ENCODE assay signal across 1 cellular context in the genomic region with DNA sequence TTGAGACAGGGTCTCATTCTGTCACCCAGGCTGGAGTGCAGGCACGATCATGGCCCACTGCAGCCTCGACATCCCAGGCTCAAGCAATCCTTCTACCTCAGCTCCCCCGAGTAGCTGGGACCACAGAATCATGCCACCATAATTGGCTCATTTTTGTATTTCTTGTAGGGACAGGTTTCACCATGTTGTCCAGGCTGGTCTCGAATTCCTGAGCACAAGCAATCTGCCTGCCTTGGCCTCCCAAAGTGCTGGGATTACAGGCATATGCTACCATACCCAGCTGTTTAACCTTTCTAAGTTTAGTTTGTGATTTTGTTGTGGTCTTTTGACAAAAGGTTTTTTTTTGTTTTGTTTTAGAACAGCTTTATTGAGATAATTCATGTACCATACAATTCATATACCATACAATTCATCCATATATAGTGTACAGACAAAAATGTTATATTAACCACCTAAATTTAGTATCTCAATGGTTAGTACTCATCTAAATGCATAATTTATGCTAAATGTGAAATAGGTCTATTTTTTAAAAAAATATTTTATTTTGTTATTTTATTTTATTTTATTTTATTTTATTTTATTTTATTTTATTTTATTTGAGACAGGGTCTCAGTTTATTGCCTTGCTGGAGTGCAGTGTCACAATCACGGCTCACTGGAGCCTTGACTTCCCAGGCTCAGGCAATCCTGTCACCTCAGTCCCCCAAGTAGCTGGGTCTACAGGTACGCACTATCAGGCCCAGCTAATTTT.
TF ChIP-seq lines count a peak whose summit lies in the region.

No MANE protein-coding gene starts in this region.

TF ChIP-seq in liver, 16 proteins besides CTCF, POLR2A, EP300 and RAD21:
- no peak for TF ChIP-seq JUND (IDR thresholded peaks at IDR 0.05)
- no peak for TF ChIP-seq ZBTB33 (IDR thresholded peaks at IDR 0.05)
- TF ChIP-seq FOXA1 (IDR thresholded peaks at IDR 0.05), result no peak
- no peak for TF ChIP-seq EGR1 (IDR thresholded peaks at IDR 0.05; ENCODE audit: low read depth in 2 of 2)
- TF ChIP-seq FOXA2 (IDR thresholded peaks at IDR 0.05), result no peak
- no peak for TF ChIP-seq NR2F2 (IDR thresholded peaks at IDR 0.05)
- TF ChIP-seq REST (IDR thresholded peaks at IDR 0.05), result no peak
- no peak for TF ChIP-seq HNF4G (IDR thresholded peaks at IDR 0.05)
- no peak for TF ChIP-seq ATF3 (IDR thresholded peaks at IDR 0.05)
- no peak for TF ChIP-seq MAX (IDR thresholded peaks at IDR 0.05)
- no peak for TF ChIP-seq SP1 (IDR thresholded peaks at IDR 0.05)
- no peak for TF ChIP-seq GABPA (IDR thresholded peaks at IDR 0.05 in 1 of 2, conservative IDR thresholded peaks at IDR 0.05 in 1 of 2)
- TF ChIP-seq TAF1 (conservative IDR thresholded peaks at IDR 0.05), result no peak
- no peak for TF ChIP-seq YY1 (IDR thresholded peaks at IDR 0.05)
- no peak for TF ChIP-seq RXRA (IDR thresholded peaks at IDR 0.05)
